Comparison of ENCODE assay signal across 1 cellular context in the genomic region with DNA sequence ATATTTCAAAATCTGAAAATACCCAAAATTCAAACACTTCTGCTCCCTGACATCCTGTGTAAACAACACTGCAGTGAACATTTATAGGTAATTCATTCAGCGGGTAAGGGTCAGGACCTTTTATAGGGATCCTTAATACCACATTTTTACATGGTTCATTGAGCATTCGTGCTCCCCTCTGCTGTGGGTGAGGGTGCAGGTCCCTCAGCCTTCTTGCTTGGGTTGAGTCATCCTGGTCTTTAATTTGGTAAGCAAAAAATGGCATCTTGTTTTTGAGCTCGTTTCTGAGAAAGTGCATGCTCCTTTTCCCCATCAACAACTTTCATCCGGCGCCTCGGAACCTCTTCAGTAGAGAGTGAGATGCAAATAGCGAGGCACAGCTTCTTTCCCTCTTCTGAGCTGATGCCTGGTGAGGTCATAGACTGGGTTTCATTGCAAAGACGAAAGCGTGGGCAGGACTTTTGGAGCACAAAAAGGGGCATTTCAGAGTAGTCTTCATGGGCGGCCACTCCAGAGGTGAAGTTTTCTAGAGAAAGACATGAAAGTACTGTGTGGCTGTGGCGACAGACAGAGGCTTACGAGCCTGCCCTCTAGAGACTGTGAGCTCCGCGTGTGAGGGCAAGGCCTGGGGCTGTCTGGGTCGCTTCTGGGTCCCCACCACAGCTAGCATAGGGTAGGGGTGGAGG.
TF ChIP-seq lines count a peak whose summit lies in the region.

No MANE protein-coding gene starts in this region.

TF ChIP-seq in GM23338, 12 proteins besides CTCF, POLR2A, EP300 and RAD21 (continued from another document):
- TF ChIP-seq, protein P1, sequence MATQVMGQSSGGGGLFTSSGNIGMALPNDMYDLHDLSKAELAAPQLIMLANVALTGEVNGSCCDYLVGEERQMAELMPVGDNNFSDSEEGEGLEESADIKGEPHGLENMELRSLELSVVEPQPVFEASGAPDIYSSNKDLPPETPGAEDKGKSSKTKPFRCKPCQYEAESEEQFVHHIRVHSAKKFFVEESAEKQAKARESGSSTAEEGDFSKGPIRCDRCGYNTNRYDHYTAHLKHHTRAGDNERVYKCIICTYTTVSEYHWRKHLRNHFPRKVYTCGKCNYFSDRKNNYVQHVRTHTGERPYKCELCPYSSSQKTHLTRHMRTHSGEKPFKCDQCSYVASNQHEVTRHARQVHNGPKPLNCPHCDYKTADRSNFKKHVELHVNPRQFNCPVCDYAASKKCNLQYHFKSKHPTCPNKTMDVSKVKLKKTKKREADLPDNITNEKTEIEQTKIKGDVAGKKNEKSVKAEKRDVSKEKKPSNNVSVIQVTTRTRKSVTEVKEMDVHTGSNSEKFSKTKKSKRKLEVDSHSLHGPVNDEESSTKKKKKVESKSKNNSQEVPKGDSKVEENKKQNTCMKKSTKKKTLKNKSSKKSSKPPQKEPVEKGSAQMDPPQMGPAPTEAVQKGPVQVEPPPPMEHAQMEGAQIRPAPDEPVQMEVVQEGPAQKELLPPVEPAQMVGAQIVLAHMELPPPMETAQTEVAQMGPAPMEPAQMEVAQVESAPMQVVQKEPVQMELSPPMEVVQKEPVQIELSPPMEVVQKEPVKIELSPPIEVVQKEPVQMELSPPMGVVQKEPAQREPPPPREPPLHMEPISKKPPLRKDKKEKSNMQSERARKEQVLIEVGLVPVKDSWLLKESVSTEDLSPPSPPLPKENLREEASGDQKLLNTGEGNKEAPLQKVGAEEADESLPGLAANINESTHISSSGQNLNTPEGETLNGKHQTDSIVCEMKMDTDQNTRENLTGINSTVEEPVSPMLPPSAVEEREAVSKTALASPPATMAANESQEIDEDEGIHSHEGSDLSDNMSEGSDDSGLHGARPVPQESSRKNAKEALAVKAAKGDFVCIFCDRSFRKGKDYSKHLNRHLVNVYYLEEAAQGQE (IDR thresholded peaks at IDR 0.05; ENCODE audit: unreplicated experiment): no peak
- TF ChIP-seq JUNB (IDR thresholded peaks at IDR 0.05; ENCODE audit: unreplicated experiment) (no peak), NANOG (IDR thresholded peaks at IDR 0.05; ENCODE audit: borderline replicate concordance) (no peak), EZH2phosphoT487 (IDR thresholded peaks at IDR 0.05; ENCODE audit: unreplicated experiment) (no peak), POLR2AphosphoS5 (IDR thresholded peaks at IDR 0.05; ENCODE audit: low read depth) (no peak), ZNF331 (CRISPR knock-in tag; IDR thresholded peaks at IDR 0.05; ENCODE audit: low read depth) (no peak), ZNF114 (CRISPR knock-in tag; IDR thresholded peaks at IDR 0.05) (no peak)
